Comparison of ENCODE assay signal across 8 cellular contexts in genomic region chr7:39085590-39086049, GRCh38.
DNase-seq lines count a peak whose midpoint lies in the region; ATAC-seq and TF ChIP-seq lines count a peak whose summit lies in the region.

No MANE protein-coding gene starts in this region.

- H3K4me1 Mint-ChIP-seq in activated CD8-positive, alpha-beta T cell treated with anti-CD3 and anti-CD28 coated beads for 36 hours (ENCODE audit: low read depth) = no peaks in the 10 kb centered on the region

- TF ChIP-seq CTCF in left ventricle myocardium inferior (IDR thresholded peaks at IDR 0.05; ENCODE audit: borderline replicate concordance) (no peak), psoas muscle (IDR thresholded peaks at IDR 0.05) (no peak)
- TF ChIP-seq CTCF in activated CD8-positive, alpha-beta T cell treated with anti-CD3 and anti-CD28 coated beads for 36 hours (IDR thresholded peaks at IDR 0.05) = no peak

- intact Hi-C loops in left ventricle myocardium inferior (cut with micrococcal nuclease) (no loop called here), psoas muscle (cut with DNase I) (no loop called here)
- intact Hi-C loops in activated CD8-positive, alpha-beta T cell treated with anti-CD3 and anti-CD28 coated beads for 36 hours (cut with micrococcal nuclease) = no loop called here

- ATAC-seq in psoas muscle = no peak
- no peak for ATAC-seq in activated CD8-positive, alpha-beta T cell treated with anti-CD3 and anti-CD28 coated beads for 36 hours
- ATAC-seq in HG02588 (IDR thresholded peaks at IDR 0.05; ENCODE audit: unreplicated experiment) = no peak

- in situ Hi-C loops in HAP-1 (cut with MboI; ENCODE audit: low sequenced_read_pairs) = no loop called here

- no peaks in the 10 kb centered on the region for H3K9me3 Mint-ChIP-seq in activated CD8-positive, alpha-beta T cell treated with anti-CD3 and anti-CD28 coated beads for 36 hours

- no peaks in the 10 kb centered on the region for H3K36me3 Mint-ChIP-seq in activated CD8-positive, alpha-beta T cell treated with anti-CD3 and anti-CD28 coated beads for 36 hours (ENCODE audit: low read depth)

- H3K4me1 ChIP-seq in HAP-1 (peaks cover 71% of the 10 kb centered on the region), left ventricle myocardium inferior (peaks cover 4% of the 10 kb centered on the region), psoas muscle (no peaks in the 10 kb centered on the region)

- H3K27me3 ChIP-seq in HAP-1 (ENCODE audit: low read depth) (no peaks in the 10 kb centered on the region), left ventricle myocardium inferior (ENCODE audit: low read depth) (peaks cover 45% of the 10 kb centered on the region), psoas muscle (ENCODE audit: insufficient read depth in 3 of 3, low read length in 2 of 3) (peaks cover 0 to 9% (median 2%) of the 10 kb centered on the region in 3 donors)

- H3K27ac ChIP-seq in left ventricle myocardium inferior (replicated peaks) (no peak overlapping the region), psoas muscle (no peak overlapping the region)

- CTCF ChIA-PET in activated CD8-positive, alpha-beta T cell treated with anti-CD3 and anti-CD28 coated beads for 36 hours (lab: Charles Lee) = no interaction called here

- no peaks in the 10 kb centered on the region for H3K9me3 ChIP-seq in HAP-1
- no peaks in the 10 kb centered on the region for H3K9me3 ChIP-seq in left ventricle myocardium inferior (replicated peaks)
- no peaks in the 10 kb centered on the region for H3K9me3 ChIP-seq in psoas muscle

- H3K27me3 Mint-ChIP-seq in activated CD8-positive, alpha-beta T cell treated with anti-CD3 and anti-CD28 coated beads for 36 hours = peaks cover 20% of the 10 kb centered on the region

- H3K36me3 ChIP-seq in HAP-1 (replicated peaks) (no peaks in the 10 kb centered on the region), left ventricle myocardium inferior (no peaks in the 10 kb centered on the region), psoas muscle (ENCODE audit: insufficient read depth in 1 of 2, low read depth in 1 of 2) (no peaks in the 10 kb centered on the region)

- H3K27ac Mint-ChIP-seq in activated CD8-positive, alpha-beta T cell treated with anti-CD3 and anti-CD28 coated beads for 36 hours = no peak overlapping the region

- DNase-seq in HAP-1 (ENCODE audit: low spot score in 2 of 2) = peak; percentile 81 to 84
- peak; percentile 84 for DNase-seq in NCI-H69 (lab: John Stamatoyannopoulos, UW)
- DNase-seq in left ventricle myocardium inferior = no peak
- DNase-seq in psoas muscle = no peak
- no peak for DNase-seq in UCSD-AML1 (lab: John Stamatoyannopoulos, UW; ENCODE audit: unreplicated experiment)
- DNase-seq in activated CD8-positive, alpha-beta T cell treated with anti-CD3 and anti-CD28 coated beads for 36 hours = no peak
- DNase-seq in stimulated activated CD4-positive, alpha-beta T cell treated with anti-CD3 and anti-CD28 coated beads, Interleukin-2, amount 100 ng/mL, for 24 hours = no peak

- POLR2A ChIA-PET in activated CD8-positive, alpha-beta T cell treated with anti-CD3 and anti-CD28 coated beads for 36 hours (lab: Charles Lee) = no interaction called here

- H3K4me3 Mint-ChIP-seq in activated CD8-positive, alpha-beta T cell treated with anti-CD3 and anti-CD28 coated beads for 36 hours = no peak overlapping the region

- 8 to 11% (median 8%) methylated on average over 11 of the region's 11 CpGs for WGBS in psoas muscle, 3 donors

- H3K4me3 ChIP-seq in HAP-1 = peak overlapping the region; percentile 25
- peak overlapping the region; percentile 57 for H3K4me3 ChIP-seq in left ventricle myocardium inferior
- H3K4me3 ChIP-seq in psoas muscle = peak overlapping the region; percentile 17

Comparison
In these comparisons a context has a peak if more than half of its experiments do, and no peak if none do; other contexts are left out.
1. DNase-seq: peak in HAP-1 (2 of 2) and NCI-H69 (single experiment); none in left ventricle myocardium inferior (single experiment), psoas muscle (0 of 2), UCSD-AML1 (single experiment), activated CD8-positive, alpha-beta T cell treated with anti-CD3 and anti-CD28 coated beads for 36 hours (single experiment) and stimulated activated CD4-positive, alpha-beta T cell treated with anti-CD3 and anti-CD28 coated beads, Interleukin-2, amount 100 ng/mL, for 24 hours (0 of 2).
2. Peak in every context shown above with its lines, with median percentiles within 50 percentile points of each other: H3K4me3 ChIP-seq.